ENCODE assay signal across 14 cellular contexts in genomic region chr2:85814802-85815550, GRCh38.
DNase-seq lines count a peak whose midpoint lies in the region; ATAC-seq and TF ChIP-seq lines count a peak whose summit lies in the region.
"Had no signal": no experiment of that assay in that cellular context is flagged by ENCODE, and none has a peak within 500 bp of the region (broad histone marks: within the 10 kb centered on the region; RNA-seq: fewer than 3 reads in every experiment).

No MANE protein-coding gene starts in this region.

- H3K4me1 Mint-ChIP-seq in neural progenitor cell (peaks cover 17% of the 10 kb centered on the region), T-helper 17 cell (peaks cover 11% of the 10 kb centered on the region)
- H3K4me1 Mint-ChIP-seq in natural killer cell treated with Interleukin-12 subunit alpha and Interleukin-12 subunit beta and Interleukin-15 and Interleukin-18, amount 100 ng/mL, for 72 hours (ENCODE audit: low read depth in 2 of 2) = peaks cover 0 to 6% of the 10 kb centered on the region in 2 donors

- DNase-seq in right atrium auricular region (ENCODE audit: low spot score) = peak; percentile 42
- no peak for DNase-seq in cardiac septum (ENCODE audit: low spot score)
- peak in 2 of 4 donors; percentile 41 to 48 for DNase-seq in body of pancreas
- DNase-seq in neural progenitor cell (ENCODE audit: low spot score) = no peak
- DNase-seq in ureter (ENCODE audit: low spot score) = peak; percentile 33
- DNase-seq in natural killer cell treated with Interleukin-12 subunit alpha and Interleukin-12 subunit beta and Interleukin-15 and Interleukin-18, amount 100 ng/mL, for 72 hours (ENCODE audit: low spot score) = no peak
- no peak for DNase-seq in NK-92 (lab: John Stamatoyannopoulos, UW; ENCODE audit: unreplicated experiment)
- DNase-seq in T-helper 17 cell = no peak

- no peaks in the 10 kb centered on the region for H3K9me3 Mint-ChIP-seq in neural progenitor cell
- H3K9me3 Mint-ChIP-seq in natural killer cell treated with Interleukin-12 subunit alpha and Interleukin-12 subunit beta and Interleukin-15 and Interleukin-18, amount 100 ng/mL, for 72 hours = no peaks in the 10 kb centered on the region
- H3K9me3 Mint-ChIP-seq: CD4-positive, alpha-beta T cell; H9 had no signal

- intact Hi-C loops in cardiac septum (cut with DNase I) (loop anchor here (1.0 to 2.0 kb wide), 3 partner anchors 64 to 178 kb away; no protein-coding TSS in a partner anchor), body of pancreas (cut with DNase I) (loop anchor here (5.0 kb wide), 2 partner anchors 68 to 83 kb away; no protein-coding TSS in a partner anchor)

- H3K36me3 Mint-ChIP-seq in neural progenitor cell (no peaks in the 10 kb centered on the region), T-helper 17 cell (ENCODE audit: low read depth) (no peaks in the 10 kb centered on the region)
- H3K36me3 Mint-ChIP-seq in natural killer cell treated with Interleukin-12 subunit alpha and Interleukin-12 subunit beta and Interleukin-15 and Interleukin-18, amount 100 ng/mL, for 72 hours = no peaks in the 10 kb centered on the region

- no peaks in the 10 kb centered on the region for H3K79me2 ChIP-seq in neural progenitor cell (ENCODE audit: low read depth)

- no peaks in the 10 kb centered on the region for H3K36me3 ChIP-seq in right atrium auricular region
- H3K36me3 ChIP-seq in body of pancreas (replicated peaks in 1 of 2; ENCODE audit: insufficient read depth in 1 of 2, low read depth in 2 of 2) = no peaks in the 10 kb centered on the region
- no peaks in the 10 kb centered on the region for H3K36me3 ChIP-seq in neural progenitor cell
- H3K36me3 ChIP-seq: BLaER1 had no signal

- H3K27me3 ChIP-seq in right atrium auricular region (no peaks in the 10 kb centered on the region), body of pancreas (no peaks in the 10 kb centered on the region), neural progenitor cell (no peaks in the 10 kb centered on the region)

- H4K20me1 ChIP-seq in neural progenitor cell (ENCODE audit: low read depth) = no peaks in the 10 kb centered on the region
- H4K20me1 ChIP-seq: BLaER1 had no signal

- H2AFZ ChIP-seq in neural progenitor cell (replicated peaks) = peak overlapping the region; percentile 22
- H2AFZ ChIP-seq: GM23248 had no signal

- H3K27me3 Mint-ChIP-seq in neural progenitor cell (ENCODE audit: insufficient read depth, low read depth) (peaks cover 9% of the 10 kb centered on the region), T-helper 17 cell (peaks cover 53% of the 10 kb centered on the region)
- peaks cover 0 to 22% of the 10 kb centered on the region in 2 donors for H3K27me3 Mint-ChIP-seq in natural killer cell treated with Interleukin-12 subunit alpha and Interleukin-12 subunit beta and Interleukin-15 and Interleukin-18, amount 100 ng/mL, for 72 hours

- no peaks in the 10 kb centered on the region for H3F3A ChIP-seq in neural progenitor cell (ENCODE audit: low read depth)

- H3K4me1 ChIP-seq in right atrium auricular region (peaks cover 0 to 20% of the 10 kb centered on the region in 2 donors), body of pancreas (peaks cover 10% of the 10 kb centered on the region), neural progenitor cell (peaks cover 9% of the 10 kb centered on the region)
- H3K4me1 ChIP-seq: BLaER1 had no signal

- no peak for TF ChIP-seq POLR2A in body of pancreas (IDR thresholded peaks at IDR 0.05)

- H3K27ac ChIP-seq in right atrium auricular region = no peak overlapping the region
- H3K27ac ChIP-seq in body of pancreas = peak overlapping the region in 3 of 4 donors; percentile 6 to 15 (median 9)
- H3K27ac ChIP-seq in neural progenitor cell = no peak overlapping the region
- H3K27ac ChIP-seq: BLaER1, GM23248, KMS-11, SK-N-MC had no signal

- TF ChIP-seq CTCF in right atrium auricular region (IDR thresholded peaks at IDR 0.05) = no peak
- no peak for TF ChIP-seq CTCF in body of pancreas (IDR thresholded peaks at IDR 0.05)
- TF ChIP-seq CTCF in neural progenitor cell (IDR thresholded peaks at IDR 0.05) = no peak

- WGBS in body of pancreas, 2 donors = 30 to 31% methylated on average over 10 of the region's 10 CpGs

- ATAC-seq in body of pancreas (peak; percentile 56), T-helper 17 cell (no peak)
- no peak for ATAC-seq in natural killer cell treated with Interleukin-12 subunit alpha and Interleukin-12 subunit beta and Interleukin-15 and Interleukin-18, amount 100 ng/mL, for 72 hours

- H3K4me3 Mint-ChIP-seq in neural progenitor cell (no peak overlapping the region), T-helper 17 cell (no peak overlapping the region)
- no peak overlapping the region for H3K4me3 Mint-ChIP-seq in natural killer cell treated with Interleukin-12 subunit alpha and Interleukin-12 subunit beta and Interleukin-15 and Interleukin-18, amount 100 ng/mL, for 72 hours
- H3K4me3 Mint-ChIP-seq: CD4-positive, alpha-beta T cell had no signal

- H3K9me3 ChIP-seq in right atrium auricular region = no peaks in the 10 kb centered on the region
- no peaks in the 10 kb centered on the region for H3K9me3 ChIP-seq in body of pancreas
- H3K9me3 ChIP-seq in neural progenitor cell (ENCODE audit: low read depth) = no peaks in the 10 kb centered on the region
- no peaks in the 10 kb centered on the region for H3K9me3 ChIP-seq in T-helper 17 cell (ENCODE audit: control insufficient read depth, low read length, poor library complexity, severe bottlenecking)
- H3K9me3 ChIP-seq: BLaER1 had no signal

- no peak overlapping the region for H3K27ac Mint-ChIP-seq in neural progenitor cell
- H3K27ac Mint-ChIP-seq in natural killer cell treated with Interleukin-12 subunit alpha and Interleukin-12 subunit beta and Interleukin-15 and Interleukin-18, amount 100 ng/mL, for 72 hours = no peak overlapping the region
- H3K27ac Mint-ChIP-seq in T-helper 17 cell = no peak overlapping the region
- H3K27ac Mint-ChIP-seq: CD4-positive, alpha-beta T cell; H9 had no signal

- H3K4me3 ChIP-seq in right atrium auricular region (no peak overlapping the region), body of pancreas (no peak overlapping the region), neural progenitor cell (no peak overlapping the region)
- H3K4me3 ChIP-seq: BLaER1, GM23248, SK-N-MC had no signal

- H3K4me2 ChIP-seq in neural progenitor cell = peak overlapping the region; percentile 21
- H3K4me2 ChIP-seq: BLaER1, KMS-11 had no signal

- no peak overlapping the region for H3K9ac ChIP-seq in neural progenitor cell
- H3K9ac ChIP-seq: BLaER1, GM23248, KMS-11 had no signal

Comparison
In these comparisons a context has a peak if more than half of its experiments do, and no peak if none do; other contexts are left out.
1. DNase-seq: peak in right atrium auricular region (single experiment) and ureter (single experiment); none in cardiac septum (single experiment), neural progenitor cell (single experiment), natural killer cell treated with Interleukin-12 subunit alpha and Interleukin-12 subunit beta and Interleukin-15 and Interleukin-18, amount 100 ng/mL, for 72 hours (single experiment), NK-92 (single experiment) and T-helper 17 cell (0 of 3).
2. H3K27ac ChIP-seq: peak in body of pancreas (3 of 4); none in right atrium auricular region (0 of 2) and neural progenitor cell (single experiment).